Comparison of ENCODE assay signal across 21 cellular contexts in genomic region chr17:27811961-27812360, GRCh38. TPM values are rescaled to one million over a fixed set of nuclear protein-coding genes. Genes with fewer than 3 reads are reported as not detected.
A peak's percentile ranks its signal among the peaks of the same experiment; 100 is the strongest.
DNase-seq lines count a peak whose midpoint lies in the region; ATAC-seq and TF ChIP-seq lines count a peak whose summit lies in the region.
"Had no signal": no experiment of that assay in that cellular context is flagged by ENCODE, and none has a peak within 500 bp of the region (broad histone marks: within the 10 kb centered on the region; RNA-seq: fewer than 3 reads in every experiment).

No MANE protein-coding gene starts in this region.

- TF ChIP-seq CTCF in body of pancreas (IDR thresholded peaks at IDR 0.05): no peak
- TF ChIP-seq CTCF in transverse colon (IDR thresholded peaks at IDR 0.05): no peak
- no peak for TF ChIP-seq CTCF in esophagus squamous epithelium (IDR thresholded peaks at IDR 0.05)

- CTCF ChIA-PET in activated naive CD4-positive, alpha-beta T cell treated with anti-CD3 and anti-CD28 coated beads for 36 hours (lab: Charles Lee): interaction anchor here (1.3 to 17.8 kb wide), 2 partner anchors 12 to 68 kb away, joined by 3 to 510 read pairs; no protein-coding TSS in a partner anchor

- peak overlapping the region; percentile 50 for H3K27ac Mint-ChIP-seq in activated naive CD4-positive, alpha-beta T cell treated with anti-CD3 and anti-CD28 coated beads for 36 hours
- H3K27ac Mint-ChIP-seq: CD4-positive, alpha-beta memory T cell; GM23338 had no signal

- H3K9ac ChIP-seq in mucosa of rectum (ENCODE audit: low read depth in 1 of 2, low read length in 2 of 2): peak overlapping the region in 1 of 2 donors; percentile 24

- H3K27ac ChIP-seq in body of pancreas: peak overlapping the region in 2 of 4 donors; percentile 39 to 50
- peak overlapping the region; percentile 75 for H3K27ac ChIP-seq in mucosa of rectum (ENCODE audit: low read depth in 2 of 2, low read length in 2 of 2)
- H3K27ac ChIP-seq in transverse colon: peak overlapping the region; percentile 59 to 72 (median 64)
- peak overlapping the region in 1 of 4 donors; percentile 7 for H3K27ac ChIP-seq in esophagus squamous epithelium
- H3K27ac ChIP-seq: A549 had no signal

- H3K27me3 Mint-ChIP-seq in activated naive CD4-positive, alpha-beta T cell treated with anti-CD3 and anti-CD28 coated beads for 36 hours (ENCODE audit: low read depth): peaks cover 3% of the 10 kb centered on the region

- H3K36me3 Mint-ChIP-seq in activated naive CD4-positive, alpha-beta T cell treated with anti-CD3 and anti-CD28 coated beads for 36 hours (ENCODE audit: low read depth): no peaks in the 10 kb centered on the region
- H3K36me3 Mint-ChIP-seq: CD4-positive, alpha-beta memory T cell had no signal

- H3K4me3 Mint-ChIP-seq in activated naive CD4-positive, alpha-beta T cell treated with anti-CD3 and anti-CD28 coated beads for 36 hours: no peak overlapping the region
- H3K4me3 Mint-ChIP-seq: GM23338 had no signal

- peak; percentile 68 for ATAC-seq in body of pancreas
- no peak for ATAC-seq in SK-N-SH treated with all-trans-retinoic acid at 6 μM for 48 hours
- ATAC-seq: GM23338, Panc1 had no signal

- H3K9me3 ChIP-seq in body of pancreas: no peaks in the 10 kb centered on the region
- no peaks in the 10 kb centered on the region for H3K9me3 ChIP-seq in mucosa of rectum (ENCODE audit: control insufficient read depth in 2 of 2, low read length in 2 of 2)
- H3K9me3 ChIP-seq in transverse colon: no peaks in the 10 kb centered on the region
- H3K9me3 ChIP-seq in esophagus squamous epithelium: no peaks in the 10 kb centered on the region
- H3K9me3 ChIP-seq: A549, BE2C had no signal

- no peak for TF ChIP-seq EP300 in transverse colon (IDR thresholded peaks at IDR 0.05; ENCODE audit: low read depth)

- H3K36me3 ChIP-seq in body of pancreas (replicated peaks in 1 of 2; ENCODE audit: insufficient read depth in 1 of 2, low read depth in 2 of 2) (no peaks in the 10 kb centered on the region), mucosa of rectum (ENCODE audit: control insufficient read depth in 2 of 2, insufficient read depth in 2 of 2, low read length in 2 of 2) (no peaks in the 10 kb centered on the region), transverse colon (no peaks in the 10 kb centered on the region), esophagus squamous epithelium (no peaks in the 10 kb centered on the region)
- H3K36me3 ChIP-seq: BE2C, HAP-1 had no signal

- in situ Hi-C loops in transverse colon (cut with MboI; ENCODE audit: low pct_ligation_motif_present in 1 of 4, low pct_unique_long_range_greater_than_20kb in 1 of 4, low sequenced_read_pairs in 3 of 4): no loop called here

- H3K4me1 Mint-ChIP-seq in activated naive CD4-positive, alpha-beta T cell treated with anti-CD3 and anti-CD28 coated beads for 36 hours (ENCODE audit: low read depth): peaks cover 39% of the 10 kb centered on the region

- DNase-seq in activated naive CD4-positive, alpha-beta T cell treated with anti-CD3 and anti-CD28 coated beads for 36 hours: no peak
- DNase-seq in activated naive CD4-positive, alpha-beta T cell treated with anti-CD3 and anti-CD28 coated beads, Interleukin-2, amount 50 U/mL, for 16 hours: no peak
- DNase-seq in body of pancreas: peak in 2 of 4 donors; percentile 18 to 49
- peak; percentile 78 for DNase-seq in transverse colon
- no peak for DNase-seq in NCI-H1105 treated with DMSO at 0.1 percent for 48 hours (lab: John Stamatoyannopoulos, UW)
- no peak for DNase-seq in esophagus squamous epithelium (lab: John Stamatoyannopoulos, UW)
- DNase-seq: BE2C; CD4-positive, alpha-beta memory T cell; KBM-7; NCI-H1092 treated with DMSO at 0.1 percent for 48 hours; NCI-H146; NCI-H2029; NCI-H345; NCI-H524; NCI-H82 had no signal

- TF ChIP-seq POLR2A in body of pancreas (IDR thresholded peaks at IDR 0.05) (no peak), transverse colon (IDR thresholded peaks at IDR 0.05) (no peak), esophagus squamous epithelium (IDR thresholded peaks at IDR 0.05) (no peak)

- WGBS in body of pancreas, 2 donors: 67% methylated on average over 5 to 6 of the region's 6 CpGs
- WGBS in transverse colon (ENCODE audit: low coverage in 1 of 2), 2 donors: 51% methylated on average over 6 of the region's 6 CpGs; no CpG with 5 or more reads in 1 of the 2 donors
- WGBS in esophagus squamous epithelium, 2 donors: 33 to 41% methylated on average over 3 to 5 of the region's 6 CpGs

- H3K27me3 ChIP-seq in body of pancreas (no peaks in the 10 kb centered on the region), mucosa of rectum (ENCODE audit: control insufficient read depth in 2 of 2, insufficient read depth in 2 of 2, low read length in 2 of 2) (no peaks in the 10 kb centered on the region), transverse colon (no peaks in the 10 kb centered on the region), esophagus squamous epithelium (peaks cover 0 to 7% (median 0%) of the 10 kb centered on the region in 4 donors)
- H3K27me3 ChIP-seq: BE2C had no signal

- intact Hi-C loops in activated naive CD4-positive, alpha-beta T cell treated with anti-CD3 and anti-CD28 coated beads for 36 hours (cut with micrococcal nuclease): no loop called here
- intact Hi-C loops in body of pancreas (cut with DNase I): no loop called here
- intact Hi-C loops in transverse colon (cut with DNase I; ENCODE audit: low total_unique reads): no loop called here
- intact Hi-C loops in esophagus squamous epithelium (cut with DNase I): no loop called here

- H3K4me1 ChIP-seq in body of pancreas (peaks cover 21% of the 10 kb centered on the region), mucosa of rectum (ENCODE audit: control insufficient read depth in 2 of 2, insufficient read depth in 2 of 2, low read length in 2 of 2) (peaks cover 26 to 38% of the 10 kb centered on the region in 2 donors), transverse colon (peaks cover 4 to 36% (median 24%) of the 10 kb centered on the region in 4 donors), esophagus squamous epithelium (peaks cover 5 to 32% (median 11%) of the 10 kb centered on the region in 3 donors)
- H3K4me1 ChIP-seq: A549, BE2C, HAP-1 had no signal

- H3K9me3 Mint-ChIP-seq in activated naive CD4-positive, alpha-beta T cell treated with anti-CD3 and anti-CD28 coated beads for 36 hours: no peaks in the 10 kb centered on the region
- H3K9me3 Mint-ChIP-seq: CD4-positive, alpha-beta memory T cell had no signal

- H3K4me3 ChIP-seq in body of pancreas (no peak overlapping the region), mucosa of rectum (ENCODE audit: low read length in 2 of 2) (peak overlapping the region in 1 of 2 donors; percentile 22), transverse colon (no peak overlapping the region), esophagus squamous epithelium (no peak overlapping the region)
- H3K4me3 ChIP-seq: A549, GM23338, HAP-1 had no signal

TF ChIP-seq in SK-N-SH treated with all-trans-retinoic acid at 6 μM for 48 hours, 23 proteins besides CTCF, POLR2A, EP300 and RAD21 (continues in another document):
- TF ChIP-seq, protein P1, sequence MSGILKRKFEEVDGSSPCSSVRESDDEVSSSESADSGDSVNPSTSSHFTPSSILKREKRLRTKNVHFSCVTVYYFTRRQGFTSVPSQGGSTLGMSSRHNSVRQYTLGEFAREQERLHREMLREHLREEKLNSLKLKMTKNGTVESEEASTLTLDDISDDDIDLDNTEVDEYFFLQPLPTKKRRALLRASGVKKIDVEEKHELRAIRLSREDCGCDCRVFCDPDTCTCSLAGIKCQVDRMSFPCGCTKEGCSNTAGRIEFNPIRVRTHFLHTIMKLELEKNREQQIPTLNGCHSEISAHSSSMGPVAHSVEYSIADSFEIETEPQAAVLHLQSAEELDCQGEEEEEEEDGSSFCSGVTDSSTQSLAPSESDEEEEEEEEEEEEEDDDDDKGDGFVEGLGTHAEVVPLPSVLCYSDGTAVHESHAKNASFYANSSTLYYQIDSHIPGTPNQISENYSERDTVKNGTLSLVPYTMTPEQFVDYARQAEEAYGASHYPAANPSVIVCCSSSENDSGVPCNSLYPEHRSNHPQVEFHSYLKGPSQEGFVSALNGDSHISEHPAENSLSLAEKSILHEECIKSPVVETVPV (CRISPR knock-in tag; IDR thresholded peaks at IDR 0.05): no peak
- TF ChIP-seq GLIS3 (CRISPR knock-in tag; IDR thresholded peaks at IDR 0.05) (no peak), ARNTL (CRISPR knock-in tag; IDR thresholded peaks at IDR 0.05; ENCODE audit: borderline replicate concordance, low read depth) (no peak), RARB (CRISPR knock-in tag; IDR thresholded peaks at IDR 0.05) (no peak), ZC3H10 (CRISPR knock-in tag; IDR thresholded peaks at IDR 0.05) (no peak), SNAI2 (CRISPR knock-in tag; IDR thresholded peaks at IDR 0.05) (no peak), ISL1 (CRISPR knock-in tag; IDR thresholded peaks at IDR 0.05) (no peak), ZNF70 (CRISPR knock-in tag; IDR thresholded peaks at IDR 0.05) (no peak), ZNF565 (CRISPR knock-in tag; conservative IDR thresholded peaks at IDR 0.05; ENCODE audit: low read depth) (no peak)
- TF ChIP-seq, protein P2, sequence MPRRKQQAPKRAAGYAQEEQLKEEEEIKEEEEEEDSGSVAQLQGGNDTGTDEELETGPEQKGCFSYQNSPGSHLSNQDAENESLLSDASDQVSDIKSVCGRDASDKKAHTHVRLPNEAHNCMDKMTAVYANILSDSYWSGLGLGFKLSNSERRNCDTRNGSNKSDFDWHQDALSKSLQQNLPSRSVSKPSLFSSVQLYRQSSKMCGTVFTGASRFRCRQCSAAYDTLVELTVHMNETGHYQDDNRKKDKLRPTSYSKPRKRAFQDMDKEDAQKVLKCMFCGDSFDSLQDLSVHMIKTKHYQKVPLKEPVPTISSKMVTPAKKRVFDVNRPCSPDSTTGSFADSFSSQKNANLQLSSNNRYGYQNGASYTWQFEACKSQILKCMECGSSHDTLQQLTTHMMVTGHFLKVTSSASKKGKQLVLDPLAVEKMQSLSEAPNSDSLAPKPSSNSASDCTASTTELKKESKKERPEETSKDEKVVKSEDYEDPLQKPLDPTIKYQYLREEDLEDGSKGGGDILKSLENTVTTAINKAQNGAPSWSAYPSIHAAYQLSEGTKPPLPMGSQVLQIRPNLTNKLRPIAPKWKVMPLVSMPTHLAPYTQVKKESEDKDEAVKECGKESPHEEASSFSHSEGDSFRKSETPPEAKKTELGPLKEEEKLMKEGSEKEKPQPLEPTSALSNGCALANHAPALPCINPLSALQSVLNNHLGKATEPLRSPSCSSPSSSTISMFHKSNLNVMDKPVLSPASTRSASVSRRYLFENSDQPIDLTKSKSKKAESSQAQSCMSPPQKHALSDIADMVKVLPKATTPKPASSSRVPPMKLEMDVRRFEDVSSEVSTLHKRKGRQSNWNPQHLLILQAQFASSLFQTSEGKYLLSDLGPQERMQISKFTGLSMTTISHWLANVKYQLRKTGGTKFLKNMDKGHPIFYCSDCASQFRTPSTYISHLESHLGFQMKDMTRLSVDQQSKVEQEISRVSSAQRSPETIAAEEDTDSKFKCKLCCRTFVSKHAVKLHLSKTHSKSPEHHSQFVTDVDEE (CRISPR knock-in tag; IDR thresholded peaks at IDR 0.05): no peak

RNA-seq across cellular contexts. Expression of gene NOS2, which starts 11.6 kb away (rescaled TPM):
- total RNA-seq in activated naive CD4-positive, alpha-beta T cell treated with anti-CD3 and anti-CD28 coated beads for 36 hours: under 1 TPM; 0.05 to 0.07 TPM
- total RNA-seq in body of pancreas (under 1 TPM; 0.26 to 0.33 TPM), transverse colon (10 to 100 TPM in 1 of 4 donors, 1 to 10 TPM in 2, under 1 TPM in 1; 0.40 to 20.3 (median 2.2) TPM), esophagus squamous epithelium (1 to 10 TPM in 2 of 4 donors, under 1 TPM in 2; 0.11 to 2.7 (median 0.86) TPM)
